Comparison of ENCODE assay signal across 1 cellular context in genomic region chr11:104104664-104105063, GRCh38.
TF ChIP-seq lines count a peak whose summit lies in the region.

No MANE protein-coding gene starts in this region.

TF ChIP-seq in IMR-90, 13 proteins besides CTCF, POLR2A, EP300 and RAD21 (continued from another document):
- no peak for TF ChIP-seq ELK1 (IDR thresholded peaks at IDR 0.05; ENCODE audit: borderline replicate concordance, low read depth, low read length)
